11 cellular contexts compared by ENCODE assay signal in the genomic region with DNA sequence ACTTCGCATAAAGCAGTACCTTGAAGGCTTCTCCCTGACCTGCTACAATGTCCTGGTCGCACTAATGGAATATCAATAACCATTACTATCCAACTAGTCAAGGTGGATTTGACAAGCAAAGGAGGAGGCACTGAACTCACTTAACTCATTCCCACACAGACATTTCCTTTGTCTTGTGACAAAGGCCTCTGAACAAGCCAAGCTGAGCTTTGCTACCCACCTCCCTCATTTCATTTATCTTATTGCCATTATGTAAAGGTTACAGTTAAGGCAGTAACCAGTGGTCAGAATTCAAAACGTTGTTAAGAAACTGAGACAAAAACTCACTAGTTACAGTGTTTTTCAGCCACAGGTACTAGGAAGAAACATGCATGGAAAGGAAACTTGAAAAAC. TPM values are rescaled to one million over a fixed set of nuclear protein-coding genes. Genes with fewer than 3 reads are reported as not detected.
DNase-seq lines count a peak whose midpoint lies in the region; ATAC-seq and TF ChIP-seq lines count a peak whose summit lies in the region.
"Had no signal": no experiment of that assay in that cellular context is flagged by ENCODE, and none has a peak within 500 bp of the region (broad histone marks: within the 10 kb centered on the region; RNA-seq: fewer than 3 reads in every experiment).

No MANE protein-coding gene starts in this region.

- peak overlapping the region; percentile 91 for H3K27ac Mint-ChIP-seq in activated naive CD8-positive, alpha-beta T cell treated with anti-CD3 and anti-CD28 coated beads for 36 hours
- peak overlapping the region; percentile 86 to 98 (median 94) for H3K27ac Mint-ChIP-seq in naive thymus-derived CD4-positive, alpha-beta T cell
- no peak overlapping the region for H3K27ac Mint-ChIP-seq in activated CD8-positive, alpha-beta memory T cell treated with anti-CD3 and anti-CD28 coated beads, Interleukin-2, amount 10 ng/mL, durations not matched to agents 7 days and 5 days

- no peak for DNase-seq in left ventricle myocardium inferior
- DNase-seq in Right ventricle myocardium inferior (ENCODE audit: missing footprints) = no peak
- DNase-seq in activated naive CD8-positive, alpha-beta T cell treated with anti-CD3 and anti-CD28 coated beads for 36 hours = no peak
- DNase-seq in naive thymus-derived CD4-positive, alpha-beta T cell = no peak
- DNase-seq in upper lobe of right lung = no peak
- no peak for DNase-seq in A673 (ENCODE audit: low spot score)
- DNase-seq in activated CD8-positive, alpha-beta memory T cell treated with anti-CD3 and anti-CD28 coated beads, Interleukin-2, amount 10 ng/mL, durations not matched to agents 7 days and 5 days = no peak
- DNase-seq: NCI-H146, nucleus accumbens had no signal

- no peaks in the 10 kb centered on the region for H3K27me3 Mint-ChIP-seq in activated naive CD8-positive, alpha-beta T cell treated with anti-CD3 and anti-CD28 coated beads for 36 hours
- H3K27me3 Mint-ChIP-seq in naive thymus-derived CD4-positive, alpha-beta T cell = no peaks in the 10 kb centered on the region
- no peaks in the 10 kb centered on the region for H3K27me3 Mint-ChIP-seq in activated CD8-positive, alpha-beta memory T cell treated with anti-CD3 and anti-CD28 coated beads, Interleukin-2, amount 10 ng/mL, durations not matched to agents 7 days and 5 days

- H3K4me3 Mint-ChIP-seq in activated naive CD8-positive, alpha-beta T cell treated with anti-CD3 and anti-CD28 coated beads for 36 hours = peak overlapping the region; percentile 43
- H3K4me3 Mint-ChIP-seq in naive thymus-derived CD4-positive, alpha-beta T cell = peak overlapping the region; percentile 2 to 89 (median 78)
- H3K4me3 Mint-ChIP-seq in activated CD8-positive, alpha-beta memory T cell treated with anti-CD3 and anti-CD28 coated beads, Interleukin-2, amount 10 ng/mL, durations not matched to agents 7 days and 5 days = no peak overlapping the region

- H3K9me3 ChIP-seq in left ventricle myocardium inferior (replicated peaks) (no peaks in the 10 kb centered on the region), upper lobe of right lung (no peaks in the 10 kb centered on the region), A673 (ENCODE audit: low read depth, low read length, poor library complexity, severe bottlenecking) (no peaks in the 10 kb centered on the region)
- H3K9me3 ChIP-seq in naive thymus-derived CD4-positive, alpha-beta T cell (ENCODE audit: control insufficient read depth in 2 of 3, low read length in 3 of 3) = no peaks in the 10 kb centered on the region

- peaks cover 19% of the 10 kb centered on the region for H3K36me3 Mint-ChIP-seq in activated naive CD8-positive, alpha-beta T cell treated with anti-CD3 and anti-CD28 coated beads for 36 hours
- peaks cover 0 to 33% (median 13%) of the 10 kb centered on the region in 5 donors for H3K36me3 Mint-ChIP-seq in naive thymus-derived CD4-positive, alpha-beta T cell
- peaks cover 2% of the 10 kb centered on the region for H3K36me3 Mint-ChIP-seq in activated CD8-positive, alpha-beta memory T cell treated with anti-CD3 and anti-CD28 coated beads, Interleukin-2, amount 10 ng/mL, durations not matched to agents 7 days and 5 days

- POLR2A ChIA-PET in naive thymus-derived CD4-positive, alpha-beta T cell (lab: Charles Lee) = interaction anchor here (0.7 to 2.5 kb wide), 4 partner anchors 8 to 88 kb away, joined by 3 to 7 read pairs (median 6); a partner anchor contains a TSS
- POLR2A ChIA-PET in A673 (lab: Charles Lee; ENCODE audit: low non-redundant PET) = no interaction called here

- peaks cover 62% of the 10 kb centered on the region for H3K4me1 Mint-ChIP-seq in activated naive CD8-positive, alpha-beta T cell treated with anti-CD3 and anti-CD28 coated beads for 36 hours
- H3K4me1 Mint-ChIP-seq in naive thymus-derived CD4-positive, alpha-beta T cell = peaks cover 44 to 96% (median 85%) of the 10 kb centered on the region in 7 donors
- H3K4me1 Mint-ChIP-seq in activated CD8-positive, alpha-beta memory T cell treated with anti-CD3 and anti-CD28 coated beads, Interleukin-2, amount 10 ng/mL, durations not matched to agents 7 days and 5 days = peaks cover 24% of the 10 kb centered on the region

- H3K4me1 ChIP-seq in left ventricle myocardium inferior (peaks cover 69% of the 10 kb centered on the region), upper lobe of right lung (peaks cover 55% of the 10 kb centered on the region), A673 (ENCODE audit: insufficient read depth, low read length, poor library complexity, severe bottlenecking) (no peaks in the 10 kb centered on the region)
- peaks cover 0 to 63% of the 10 kb centered on the region in 2 donors for H3K4me1 ChIP-seq in naive thymus-derived CD4-positive, alpha-beta T cell (ENCODE audit: control insufficient read depth in 2 of 2, insufficient read depth in 2 of 2, low read length in 2 of 2)

- no peak for TF ChIP-seq CTCF in left ventricle myocardium inferior (IDR thresholded peaks at IDR 0.05; ENCODE audit: borderline replicate concordance)
- no peak for TF ChIP-seq CTCF in upper lobe of right lung (IDR thresholded peaks at IDR 0.05)
- TF ChIP-seq CTCF in A673 (conservative IDR thresholded peaks at IDR 0.05; ENCODE audit: low read depth, low read length) = no peak

- H3K27ac ChIP-seq in left ventricle myocardium inferior (replicated peaks) (peak overlapping the region; percentile 86), upper lobe of right lung (peak overlapping the region; percentile 77), A673 (ENCODE audit: low read depth, low read length, poor library complexity, severe bottlenecking) (no peak overlapping the region)
- peak overlapping the region; percentile 74 for H3K27ac ChIP-seq in naive thymus-derived CD4-positive, alpha-beta T cell (ENCODE audit: low read depth, low read length)

- CTCF ChIA-PET in naive thymus-derived CD4-positive, alpha-beta T cell (lab: Charles Lee) = interaction anchor here (0.6 to 1.3 kb wide), 3 partner anchors 8 to 87 kb away, joined by 3 to 7 read pairs (median 3); a partner anchor contains a TSS
- CTCF ChIA-PET in A673 (lab: Charles Lee) = no interaction called here
- CTCF ChIA-PET in activated CD8-positive, alpha-beta memory T cell treated with anti-CD3 and anti-CD28 coated beads, Interleukin-2, amount 10 ng/mL, durations not matched to agents 7 days and 5 days (lab: Charles Lee) = no interaction called here

- intact Hi-C loops in left ventricle myocardium inferior (cut with micrococcal nuclease) = loop anchor here (10.0 kb wide), 1 partner anchor 57 kb away; no protein-coding TSS in a partner anchor
- intact Hi-C loops in Right ventricle myocardium inferior (cut with DNase I) = loop anchor here (5.0 kb wide), 2 partner anchors 34 to 49 kb away; no protein-coding TSS in a partner anchor
- intact Hi-C loops in naive thymus-derived CD4-positive, alpha-beta T cell (cut with micrococcal nuclease) = loop anchor here (1.0 to 10.0 kb wide), 9 partner anchors 8 to 1637 kb away; a partner anchor contains a TSS
- intact Hi-C loops in upper lobe of right lung (cut with DNase I) = no loop called here
- intact Hi-C loops in A673 (cut with micrococcal nuclease; ENCODE audit: unreplicated experiment) = no loop called here

- no peaks in the 10 kb centered on the region for H3K36me3 ChIP-seq in left ventricle myocardium inferior
- no peaks in the 10 kb centered on the region for H3K36me3 ChIP-seq in naive thymus-derived CD4-positive, alpha-beta T cell (ENCODE audit: control insufficient read depth in 2 of 3, insufficient read depth in 3 of 3, low read length in 3 of 3)
- no peaks in the 10 kb centered on the region for H3K36me3 ChIP-seq in upper lobe of right lung
- H3K36me3 ChIP-seq in A673 (ENCODE audit: insufficient read depth, low read length, poor library complexity, severe bottlenecking) = no peaks in the 10 kb centered on the region

- H3K9me3 Mint-ChIP-seq in activated naive CD8-positive, alpha-beta T cell treated with anti-CD3 and anti-CD28 coated beads for 36 hours = no peaks in the 10 kb centered on the region
- H3K9me3 Mint-ChIP-seq in naive thymus-derived CD4-positive, alpha-beta T cell = no peaks in the 10 kb centered on the region
- H3K9me3 Mint-ChIP-seq in activated CD8-positive, alpha-beta memory T cell treated with anti-CD3 and anti-CD28 coated beads, Interleukin-2, amount 10 ng/mL, durations not matched to agents 7 days and 5 days (ENCODE audit: low read depth) = no peaks in the 10 kb centered on the region

- no TSS peak for BruUV-seq in A673 (replicated peaks; lab: Mats Ljungman, UMichigan)

- ATAC-seq in Right ventricle myocardium inferior (no peak), upper lobe of right lung (peak; percentile 18), HG02973 (IDR thresholded peaks at IDR 0.05; ENCODE audit: unreplicated experiment) (no peak)
- peak; percentile 19 for ATAC-seq in naive thymus-derived CD4-positive, alpha-beta T cell
- ATAC-seq in activated CD8-positive, alpha-beta memory T cell treated with anti-CD3 and anti-CD28 coated beads, Interleukin-2, amount 10 ng/mL, durations not matched to agents 7 days and 5 days = no peak

- H3K27me3 ChIP-seq in left ventricle myocardium inferior (ENCODE audit: low read depth) (no peaks in the 10 kb centered on the region), upper lobe of right lung (no peaks in the 10 kb centered on the region), A673 (replicated peaks; ENCODE audit: insufficient read depth, low read depth, low read length, poor library complexity) (peaks cover 12% of the 10 kb centered on the region)
- no peaks in the 10 kb centered on the region for H3K27me3 ChIP-seq in naive thymus-derived CD4-positive, alpha-beta T cell (ENCODE audit: control insufficient read depth in 2 of 2, insufficient read depth in 2 of 2, low read length in 2 of 2)

- H3K4me3 ChIP-seq in left ventricle myocardium inferior = peak overlapping the region; percentile 29
- peak overlapping the region; percentile 31 for H3K4me3 ChIP-seq in naive thymus-derived CD4-positive, alpha-beta T cell (ENCODE audit: low read length)
- no peak overlapping the region for H3K4me3 ChIP-seq in upper lobe of right lung
- H3K4me3 ChIP-seq in A673 (ENCODE audit: low read depth, low read length, poor library complexity, severe bottlenecking) = no peak overlapping the region

RNA-seq across cellular contexts. Expression of a gene that starts 7.3 kb away (rescaled TPM):
- 10.0 TPM for total RNA-seq in left ventricle myocardium inferior
- 13.8 TPM for total RNA-seq in Right ventricle myocardium inferior
- total RNA-seq in activated naive CD8-positive, alpha-beta T cell treated with anti-CD3 and anti-CD28 coated beads for 36 hours = 10 to 100 TPM; 68.0 to 74.4 TPM
- 100 to 1,000 TPM; 119 to 160 (median 126) TPM for total RNA-seq in naive thymus-derived CD4-positive, alpha-beta T cell
- 100 to 1,000 TPM in 1 of 2 donors, 10 to 100 TPM in 1; 63.6 to 101 TPM for polyA plus RNA-seq in naive thymus-derived CD4-positive, alpha-beta T cell
- total RNA-seq in upper lobe of right lung = 53.8 TPM
- total RNA-seq in A673 (2021) = 0.33 TPM in 1 of 2 replicates, not detected in the other
- 100 to 1,000 TPM; 101 TPM for total RNA-seq in activated CD8-positive, alpha-beta memory T cell treated with anti-CD3 and anti-CD28 coated beads, Interleukin-2, amount 10 ng/mL, durations not matched to agents 7 days and 5 days
- polyA plus RNA-seq: BJ had no signal

Comparison
In these comparisons a context has a peak if more than half of its experiments do, and no peak if none do; other contexts are left out.
1. H3K4me3 ChIP-seq: peak in left ventricle myocardium inferior (single experiment) and naive thymus-derived CD4-positive, alpha-beta T cell (single experiment); none in upper lobe of right lung (single experiment) and A673 (single experiment).
2. ATAC-seq: peak in naive thymus-derived CD4-positive, alpha-beta T cell (single experiment) and upper lobe of right lung (single experiment); none in Right ventricle myocardium inferior (single experiment), activated CD8-positive, alpha-beta memory T cell treated with anti-CD3 and anti-CD28 coated beads, Interleukin-2, amount 10 ng/mL, durations not matched to agents 7 days and 5 days (single experiment) and HG02973 (single experiment).
3. intact Hi-C loops: an anchor here in left ventricle myocardium inferior (10.0 kb wide), Right ventricle myocardium inferior (5.0 kb wide) and naive thymus-derived CD4-positive, alpha-beta T cell (1.0 to 10.0 kb wide); none called in upper lobe of right lung and A673.